In the genomic region with DNA sequence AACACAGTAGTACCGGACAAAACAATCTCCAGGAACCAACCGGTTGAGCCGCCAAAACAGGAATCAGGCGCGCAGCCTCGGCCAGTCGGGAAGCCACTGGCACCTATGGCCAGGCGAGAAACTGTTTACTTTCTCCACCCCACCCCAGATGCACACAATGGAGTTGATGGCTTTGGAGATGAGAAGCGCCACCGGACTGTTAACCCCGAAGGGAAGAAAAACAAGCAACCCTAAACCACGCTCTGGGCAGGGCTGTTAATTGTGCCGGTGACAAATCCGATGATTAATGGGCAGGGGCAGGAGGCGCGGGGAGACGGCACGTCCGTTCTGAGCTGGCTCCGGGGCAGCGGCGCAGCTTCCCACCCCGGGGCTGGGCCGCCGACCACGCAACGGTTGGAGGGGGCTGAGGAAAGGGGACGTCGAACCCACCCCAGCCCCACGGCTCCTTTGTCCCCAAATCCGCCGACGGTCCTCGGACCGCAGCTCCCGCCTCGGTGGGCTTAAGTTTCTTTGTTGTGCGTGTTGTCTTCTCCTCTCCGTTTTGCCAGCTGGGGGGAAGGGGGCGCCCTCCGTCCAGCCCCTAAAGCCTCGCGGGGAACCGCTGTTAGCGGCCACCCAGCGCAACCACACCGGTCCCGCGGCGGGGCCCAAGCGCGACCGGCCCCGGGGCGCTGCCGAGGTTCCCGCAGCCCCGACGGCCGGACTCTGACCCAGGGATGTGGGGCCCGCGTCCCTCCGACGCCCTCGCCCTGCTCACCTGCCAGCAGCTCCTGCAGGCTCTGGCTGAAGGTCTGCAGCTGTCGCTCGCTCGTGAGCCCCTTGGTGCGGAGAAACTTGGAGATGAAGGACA, we compare ENCODE assay signal across 1 cellular context.
TF ChIP-seq lines count a peak whose summit lies in the region.

No MANE protein-coding gene starts in this region.

TF ChIP-seq in SK-N-SH, 30 proteins besides CTCF, POLR2A, EP300 and RAD21 (continued from another document):
- TF ChIP-seq, protein P1, sequence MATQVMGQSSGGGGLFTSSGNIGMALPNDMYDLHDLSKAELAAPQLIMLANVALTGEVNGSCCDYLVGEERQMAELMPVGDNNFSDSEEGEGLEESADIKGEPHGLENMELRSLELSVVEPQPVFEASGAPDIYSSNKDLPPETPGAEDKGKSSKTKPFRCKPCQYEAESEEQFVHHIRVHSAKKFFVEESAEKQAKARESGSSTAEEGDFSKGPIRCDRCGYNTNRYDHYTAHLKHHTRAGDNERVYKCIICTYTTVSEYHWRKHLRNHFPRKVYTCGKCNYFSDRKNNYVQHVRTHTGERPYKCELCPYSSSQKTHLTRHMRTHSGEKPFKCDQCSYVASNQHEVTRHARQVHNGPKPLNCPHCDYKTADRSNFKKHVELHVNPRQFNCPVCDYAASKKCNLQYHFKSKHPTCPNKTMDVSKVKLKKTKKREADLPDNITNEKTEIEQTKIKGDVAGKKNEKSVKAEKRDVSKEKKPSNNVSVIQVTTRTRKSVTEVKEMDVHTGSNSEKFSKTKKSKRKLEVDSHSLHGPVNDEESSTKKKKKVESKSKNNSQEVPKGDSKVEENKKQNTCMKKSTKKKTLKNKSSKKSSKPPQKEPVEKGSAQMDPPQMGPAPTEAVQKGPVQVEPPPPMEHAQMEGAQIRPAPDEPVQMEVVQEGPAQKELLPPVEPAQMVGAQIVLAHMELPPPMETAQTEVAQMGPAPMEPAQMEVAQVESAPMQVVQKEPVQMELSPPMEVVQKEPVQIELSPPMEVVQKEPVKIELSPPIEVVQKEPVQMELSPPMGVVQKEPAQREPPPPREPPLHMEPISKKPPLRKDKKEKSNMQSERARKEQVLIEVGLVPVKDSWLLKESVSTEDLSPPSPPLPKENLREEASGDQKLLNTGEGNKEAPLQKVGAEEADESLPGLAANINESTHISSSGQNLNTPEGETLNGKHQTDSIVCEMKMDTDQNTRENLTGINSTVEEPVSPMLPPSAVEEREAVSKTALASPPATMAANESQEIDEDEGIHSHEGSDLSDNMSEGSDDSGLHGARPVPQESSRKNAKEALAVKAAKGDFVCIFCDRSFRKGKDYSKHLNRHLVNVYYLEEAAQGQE (IDR thresholded peaks at IDR 0.05; ENCODE audit: low read depth, low read length), result no peak
- TF ChIP-seq, protein P2, sequence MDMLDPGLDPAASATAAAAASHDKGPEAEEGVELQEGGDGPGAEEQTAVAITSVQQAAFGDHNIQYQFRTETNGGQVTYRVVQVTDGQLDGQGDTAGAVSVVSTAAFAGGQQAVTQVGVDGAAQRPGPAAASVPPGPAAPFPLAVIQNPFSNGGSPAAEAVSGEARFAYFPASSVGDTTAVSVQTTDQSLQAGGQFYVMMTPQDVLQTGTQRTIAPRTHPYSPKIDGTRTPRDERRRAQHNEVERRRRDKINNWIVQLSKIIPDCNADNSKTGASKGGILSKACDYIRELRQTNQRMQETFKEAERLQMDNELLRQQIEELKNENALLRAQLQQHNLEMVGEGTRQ (IDR thresholded peaks at IDR 0.05; ENCODE audit: borderline replicate concordance, low read depth, low read length), result no peak
- TF ChIP-seq SIN3A (IDR thresholded peaks at IDR 0.05; ENCODE audit: borderline replicate concordance, low read depth, low read length), result peak; percentile 35; the same call in 1 of the 2 replicates
- TF ChIP-seq, protein P3, sequence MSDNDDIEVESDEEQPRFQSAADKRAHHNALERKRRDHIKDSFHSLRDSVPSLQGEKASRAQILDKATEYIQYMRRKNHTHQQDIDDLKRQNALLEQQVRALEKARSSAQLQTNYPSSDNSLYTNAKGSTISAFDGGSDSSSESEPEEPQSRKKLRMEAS (IDR thresholded peaks at IDR 0.05; ENCODE audit: low read depth), result no peak
- TF ChIP-seq RXRA (IDR thresholded peaks at IDR 0.05; ENCODE audit: borderline replicate concordance, low read depth), result no peak
- no peak for TF ChIP-seq POLR2AphosphoS5 (IDR thresholded peaks at IDR 0.05; ENCODE audit: low read depth, low read length)
- TF ChIP-seq SMC3 (IDR thresholded peaks at IDR 0.05; ENCODE audit: low read depth, low read length), result peak; percentile 12; the same call in 1 of the 2 replicates
- TF ChIP-seq NRF1 (IDR thresholded peaks at IDR 0.05; ENCODE audit: low read depth, low read length), result no peak
- TF ChIP-seq, protein P4, sequence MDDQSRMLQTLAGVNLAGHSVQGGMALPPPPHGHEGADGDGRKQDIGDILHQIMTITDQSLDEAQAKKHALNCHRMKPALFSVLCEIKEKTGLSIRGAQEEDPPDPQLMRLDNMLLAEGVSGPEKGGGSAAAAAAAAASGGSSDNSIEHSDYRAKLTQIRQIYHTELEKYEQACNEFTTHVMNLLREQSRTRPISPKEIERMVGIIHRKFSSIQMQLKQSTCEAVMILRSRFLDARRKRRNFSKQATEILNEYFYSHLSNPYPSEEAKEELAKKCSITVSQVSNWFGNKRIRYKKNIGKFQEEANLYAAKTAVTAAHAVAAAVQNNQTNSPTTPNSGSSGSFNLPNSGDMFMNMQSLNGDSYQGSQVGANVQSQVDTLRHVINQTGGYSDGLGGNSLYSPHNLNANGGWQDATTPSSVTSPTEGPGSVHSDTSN (IDR thresholded peaks at IDR 0.05), result peak; percentile 73
